In genomic region chr12:112012775-112013600, GRCh38 we compare ENCODE assay signal across 8 cellular contexts. TPM values are rescaled to one million over a fixed set of nuclear protein-coding genes. Genes with fewer than 3 reads are reported as not detected.
DNase-seq lines count a peak whose midpoint lies in the region; FAIRE-seq and TF ChIP-seq lines count a peak whose summit lies in the region.

ERP29 (plus strand) TSS chr12:112013426; CDS start chr12:112013466, 40 bp downstream.
TMEM116 (minus strand) TSS chr12:112013165; CDS start chr12:112005270, 7,895 bp downstream.

- H3K9me3 Mint-ChIP-seq in H9 (peaks cover 3 to 4% of the 10 kb centered on the region in 2 experiments; a peak in 3 of 5 replicates), neural progenitor cell (no peaks in the 10 kb centered on the region)

- H3K4me2 ChIP-seq in H9 (ENCODE audit: insufficient read depth, insufficient read length, low read length) (peak within 1 kb of the TSS; percentile 54), neural progenitor cell (peak within 1 kb of the TSS; percentile 88)

- no peak within 1 kb of the TSS for H4K8ac ChIP-seq in H9 (replicated peaks; ENCODE audit: insufficient read length, low read depth, low read length)

- H3K79me1 ChIP-seq in H9 (ENCODE audit: insufficient read depth, low read depth, low read length, poor library complexity, severe bottlenecking) = peaks cover 5% of the 10 kb centered on the region

- peaks cover 20% of the 10 kb centered on the region; the same call in 1 of the 2 replicates for H3K79me2 ChIP-seq in H9 (ENCODE audit: insufficient read depth, low read length)
- H3K79me2 ChIP-seq in neural progenitor cell (ENCODE audit: low read depth) = peaks cover 68% of the 10 kb centered on the region

- H3K4me3 Mint-ChIP-seq in H9 (peak within 1 kb of the TSS; percentile 83 to 97), neural progenitor cell (peak within 1 kb of the TSS; percentile 90)

- peak within 1 kb of the TSS; percentile 73 for H3K18ac ChIP-seq in H9 (ENCODE audit: insufficient read length, low read depth, low read length)

- H3K27me3 ChIP-seq in H9 (ENCODE audit: insufficient read depth, low read length) (no peaks in the 10 kb centered on the region), MG63 (no peaks in the 10 kb centered on the region), neural progenitor cell (no peaks in the 10 kb centered on the region)

- no peak within 1 kb of the TSS; the same call in 1 of the 2 replicates for H3K4ac ChIP-seq in H9 (ENCODE audit: low read depth, low read length)

- H3K27ac Mint-ChIP-seq in H9 (peak within 1 kb of the TSS; percentile 98 to 99 (median 99)), neural progenitor cell (peak within 1 kb of the TSS; percentile 96)

- H3K4me1 ChIP-seq in H9 (ENCODE audit: insufficient read depth, low read length) = no peaks in the 10 kb centered on the region
- H3K4me1 ChIP-seq in neural progenitor cell = peaks cover 16% of the 10 kb centered on the region

- H2BK12ac ChIP-seq in H9 (ENCODE audit: insufficient read length, low read depth, low read length) = no peak within 1 kb of the TSS

- H3K4me3 ChIP-seq in MG63 (peak within 1 kb of the TSS; percentile 100), foreskin fibroblast (ENCODE audit: low read depth in 1 of 2, low read length in 2 of 2) (peak within 1 kb of the TSS; percentile 81 to 95), neural progenitor cell (peak within 1 kb of the TSS; percentile 91)

- no peak within 1 kb of the TSS for H2BK120ac ChIP-seq in H9 (ENCODE audit: low read depth, low read length, poor library complexity, severe bottlenecking)

- H3K9ac ChIP-seq in H9 (ENCODE audit: extremely low read depth, insufficient read length, low read length) (peak within 1 kb of the TSS; percentile 83), neural progenitor cell (peak within 1 kb of the TSS; percentile 82)

- FAIRE-seq in G401.6 (lab: Jason Lieb, UNC) = peak; percentile 81

- H2AK5ac ChIP-seq in H9 (ENCODE audit: insufficient read length, low read length) = no peak within 1 kb of the TSS

- no peak within 1 kb of the TSS for H3K56ac ChIP-seq in H9 (ENCODE audit: insufficient read length, low read depth, low read length)

- peak; percentile 63 for TF ChIP-seq CTCF in H9 (conservative IDR thresholded peaks at IDR 0.05)
- peak; percentile 34 for TF ChIP-seq CTCF in foreskin fibroblast (IDR thresholded peaks at IDR 0.05; ENCODE audit: low read depth, low read length)
- TF ChIP-seq CTCF in neural progenitor cell (IDR thresholded peaks at IDR 0.05) = peak; percentile 55

- H3K4me1 Mint-ChIP-seq in H9 (peaks cover 17 to 23% of the 10 kb centered on the region in 2 experiments), neural progenitor cell (peaks cover 22% of the 10 kb centered on the region)

- H3K36me3 Mint-ChIP-seq in H9 (ENCODE audit: insufficient read depth in 1 of 3, low read depth in 3 of 3) = peaks cover 19 to 37% (median 33%) of the 10 kb centered on the region in 3 experiments
- peaks cover 24% of the 10 kb centered on the region for H3K36me3 Mint-ChIP-seq in neural progenitor cell

- no peak within 1 kb of the TSS for H2BK5ac ChIP-seq in H9 (ENCODE audit: insufficient read length, low read length)

- no peak within 1 kb of the TSS for H4K5ac ChIP-seq in H9 (ENCODE audit: insufficient read length, low read depth, low read length)

- H2BK20ac ChIP-seq in H9 (ENCODE audit: low read depth, low read length, poor library complexity, severe bottlenecking) = no peak within 1 kb of the TSS

- H3K23me2 ChIP-seq in H9 (ENCODE audit: insufficient read length, low read depth, low read length, poor library complexity, severe bottlenecking) = peaks cover 3% of the 10 kb centered on the region

- peak; percentile 100 for DNase-seq in H9
- peak; percentile 97 for DNase-seq in MG63
- peak; percentile 96 for DNase-seq in SHP77 treated with DMSO at 0.1 percent for 48 hours (lab: John Stamatoyannopoulos, UW)
- DNase-seq in activated gamma-delta T cell (lab: John Stamatoyannopoulos, UW) = peak; percentile 100
- DNase-seq in foreskin fibroblast = peak; percentile 98 to 99
- DNase-seq in neural progenitor cell (ENCODE audit: low spot score) = peak; percentile 99
- DNase-seq in stromal cell of bone marrow (ENCODE audit: low read depth) = peak; percentile 96

- H3K27ac ChIP-seq in H9 (ENCODE audit: insufficient read length, low read depth, low read length) (peak within 1 kb of the TSS; percentile 13), neural progenitor cell (peak within 1 kb of the TSS; percentile 90)

- H3T11ph ChIP-seq in H9 (ENCODE audit: low read length) = no peak within 1 kb of the TSS

- H3K9me3 ChIP-seq in H9 (ENCODE audit: control insufficient read depth, low read depth, low read length) = no peaks in the 10 kb centered on the region
- no peaks in the 10 kb centered on the region for H3K9me3 ChIP-seq in MG63
- H3K9me3 ChIP-seq in neural progenitor cell (ENCODE audit: low read depth) = no peaks in the 10 kb centered on the region

- no peak within 1 kb of the TSS for H2BK15ac ChIP-seq in H9 (ENCODE audit: low read depth, low read length)

- H3K23ac ChIP-seq in H9 (ENCODE audit: insufficient read length, low read depth, low read length) = no peak within 1 kb of the TSS

- WGBS in H9 (ENCODE audit: extremely low coverage, insufficient read length, low lambda C conversion rate) = no CpG with 5 or more reads among the region's 67 CpGs

- H4K20me1 ChIP-seq in H9 (ENCODE audit: control insufficient read depth, insufficient read depth, insufficient read length) (no peaks in the 10 kb centered on the region), neural progenitor cell (ENCODE audit: low read depth) (peaks cover 20% of the 10 kb centered on the region)

- peak within 1 kb of the TSS; percentile 79 for H3K14ac ChIP-seq in H9 (ENCODE audit: insufficient read depth, low read length)

- no peak within 1 kb of the TSS for H2AFZ ChIP-seq in H9 (ENCODE audit: low read length)
- peak within 1 kb of the TSS; percentile 79 for H2AFZ ChIP-seq in neural progenitor cell (replicated peaks)

- H3K36me3 ChIP-seq in MG63 = peaks cover 29% of the 10 kb centered on the region
- H3K36me3 ChIP-seq in neural progenitor cell = peaks cover 8% of the 10 kb centered on the region

- H4K91ac ChIP-seq in H9 (ENCODE audit: insufficient read length, low read depth, low read length) = peak within 1 kb of the TSS; percentile 32

- no peaks in the 10 kb centered on the region; the same call in 1 of the 2 replicates for H3K27me3 Mint-ChIP-seq in H9 (ENCODE audit: low read depth)
- H3K27me3 Mint-ChIP-seq in neural progenitor cell (ENCODE audit: insufficient read depth, low read depth) = no peaks in the 10 kb centered on the region

- peaks cover 27% of the 10 kb centered on the region for H3F3A ChIP-seq in neural progenitor cell (ENCODE audit: low read depth)

RNA-seq across cellular contexts. Expression of gene ERP29, which starts in this region (rescaled TPM):
- total RNA-seq in H9 (2021) = 160 and 164 TPM in 2 replicates
- 98.7 and 123 TPM in 2 replicates for total RNA-seq in MG63 (2014; rRNA removed; shearing (Covaris generic); ENCODE audit: low replicate concordance)
- 95.0 and 118 TPM in 2 replicates for total RNA-seq in neural progenitor cell (ENCODE audit: low replicate concordance)

RNA-seq across cellular contexts. Expression of gene TMEM116, which starts in this region (rescaled TPM):
- 10.5 and 10.8 TPM in 2 replicates for total RNA-seq in H9 (2021)
- 6.7 and 8.2 TPM in 2 replicates for total RNA-seq in MG63 (2014; rRNA removed; shearing (Covaris generic); ENCODE audit: low replicate concordance)
- total RNA-seq in neural progenitor cell (ENCODE audit: low replicate concordance) = 24.5 and 28.4 TPM in 2 replicates

Comparison
In these comparisons a context has a peak if more than half of its experiments do, and no peak if none do; other contexts are left out.
1. Peak in every context shown above with its lines: DNase-seq, H3K4me3 ChIP-seq and H3K27ac ChIP-seq.